In genomic region chr10:3792710-3793219, GRCh38 we compare ENCODE assay signal across 16 cellular contexts.
"Had no signal": no experiment of that assay in that cellular context is flagged by ENCODE, and none has a peak within 500 bp of the region (broad histone marks: within the 10 kb centered on the region; RNA-seq: fewer than 3 reads in every experiment).

No MANE protein-coding gene starts in this region.

- H3K4me3 Mint-ChIP-seq: activated CD8-positive, alpha-beta T cell treated with anti-CD3 and anti-CD28 coated beads, Interleukin-2, amount 10 ng/mL, durations not matched to agents 7 days and 5 days; immature natural killer cell; nephron had no signal

- H3K4me3 ChIP-seq: lung, sigmoid colon, stomach, thoracic aorta had no signal

- H3K36me3 ChIP-seq: brain microvascular endothelial cell, sigmoid colon, stomach, thoracic aorta had no signal

- DNase-seq: activated CD4-positive, alpha-beta T cell treated with anti-CD3 and anti-CD28 coated beads for 1 hour; activated CD8-positive, alpha-beta T cell treated with anti-CD3 and anti-CD28 coated beads, Interleukin-2, amount 10 ng/mL, durations not matched to agents 7 days and 5 days; activated naive CD4-positive, alpha-beta T cell treated with anti-CD3 and anti-CD28 coated beads, Interleukin-2, amount 50 U/mL, for 16 hours; amniotic stem cell; brain microvascular endothelial cell; cerebellar nuclear complex; dermis blood vessel endothelial cell; erythroblast; immature natural killer cell; left cardiac atrium; occipital lobe; sigmoid colon; stomach had no signal

- H3K9me3 ChIP-seq: sigmoid colon, thoracic aorta had no signal

- H3K36me3 Mint-ChIP-seq: immature natural killer cell had no signal

- H3K4me1 ChIP-seq: sigmoid colon, stomach had no signal

- H3K27ac ChIP-seq: brain microvascular endothelial cell, sigmoid colon, stomach, thoracic aorta had no signal

- H3K27ac Mint-ChIP-seq: activated CD8-positive, alpha-beta T cell treated with anti-CD3 and anti-CD28 coated beads, Interleukin-2, amount 10 ng/mL, durations not matched to agents 7 days and 5 days; immature natural killer cell; nephron had no signal

- H3K27me3 ChIP-seq: brain microvascular endothelial cell, sigmoid colon, stomach had no signal

- ATAC-seq: activated CD8-positive, alpha-beta T cell treated with anti-CD3 and anti-CD28 coated beads, Interleukin-2, amount 10 ng/mL, durations not matched to agents 7 days and 5 days; left cardiac atrium had no signal

- H3K4me1 Mint-ChIP-seq: immature natural killer cell, nephron had no signal
